In genomic region chr7:126911627-126912026, GRCh38 we compare ENCODE assay signal across 7 cellular contexts.
DNase-seq lines count a peak whose midpoint lies in the region; ATAC-seq and TF ChIP-seq lines count a peak whose summit lies in the region.
"Not testable (repeated sequence)": the region's sequence is repeated elsewhere in the genome, so short reads cannot be mapped to it uniquely, and the experiment has no call there.

No MANE protein-coding gene starts in this region.

- intact Hi-C loops in Calu3 (cut with micrococcal nuclease; ENCODE audit: unreplicated experiment), result not testable (repeated sequence)

- BruUV-seq in Calu3 (replicated peaks; lab: Mats Ljungman, UMichigan), result not testable (repeated sequence)

- CTCF ChIA-PET in Calu3 (lab: Charles Lee), result not testable (repeated sequence)

- DNase-seq in Calu3, result peak; percentile 6
- DNase-seq in SW480 (ENCODE audit: low spot score), result peak; percentile 18
- DNase-seq in kidney tubule cell (ENCODE audit: low spot score), result peak; percentile 62

- H3K4me3 Mint-ChIP-seq in Calu3 (ENCODE audit: low read depth, unreplicated experiment), result not testable (repeated sequence)

- H3K27ac Mint-ChIP-seq in Calu3 (ENCODE audit: unreplicated experiment), result not testable (repeated sequence)

- H3K27me3 Mint-ChIP-seq in Calu3 (ENCODE audit: unreplicated experiment), result peaks cover 13% of the 10 kb centered on the region

- TF ChIP-seq CTCF in Calu3 (IDR thresholded peaks at IDR 0.05; ENCODE audit: unreplicated experiment), result not testable (repeated sequence)

- H3K9me3 Mint-ChIP-seq in Calu3 (ENCODE audit: low read depth, unreplicated experiment), result not testable (repeated sequence)

- H3K36me3 Mint-ChIP-seq in Calu3 (ENCODE audit: insufficient read depth, unreplicated experiment), result not testable (repeated sequence)

- peak; percentile 68 for ATAC-seq in GM21619 (IDR thresholded peaks at IDR 0.05; ENCODE audit: unreplicated experiment)
- ATAC-seq in HG02678 (IDR thresholded peaks at IDR 0.05; ENCODE audit: unreplicated experiment), result peak; percentile 86
- ATAC-seq in HG02852 (IDR thresholded peaks at IDR 0.05; ENCODE audit: unreplicated experiment), result peak; percentile 54
- ATAC-seq in HG03378 (IDR thresholded peaks at IDR 0.05; ENCODE audit: unreplicated experiment), result peak; percentile 61

- peaks cover 12% of the 10 kb centered on the region for H3K4me1 Mint-ChIP-seq in Calu3 (ENCODE audit: low read depth, unreplicated experiment)

Comparison
In these comparisons a context has a peak if more than half of its experiments do, and no peak if none do; other contexts are left out.
1. Peak in every context shown above with its lines: DNase-seq and ATAC-seq.
2. DNase-seq: peak in every context shown above with its lines; median percentile 62 in kidney tubule cell; 18 in SW480; 6 in Calu3.